20 cellular contexts compared by ENCODE assay signal in the genomic region with DNA sequence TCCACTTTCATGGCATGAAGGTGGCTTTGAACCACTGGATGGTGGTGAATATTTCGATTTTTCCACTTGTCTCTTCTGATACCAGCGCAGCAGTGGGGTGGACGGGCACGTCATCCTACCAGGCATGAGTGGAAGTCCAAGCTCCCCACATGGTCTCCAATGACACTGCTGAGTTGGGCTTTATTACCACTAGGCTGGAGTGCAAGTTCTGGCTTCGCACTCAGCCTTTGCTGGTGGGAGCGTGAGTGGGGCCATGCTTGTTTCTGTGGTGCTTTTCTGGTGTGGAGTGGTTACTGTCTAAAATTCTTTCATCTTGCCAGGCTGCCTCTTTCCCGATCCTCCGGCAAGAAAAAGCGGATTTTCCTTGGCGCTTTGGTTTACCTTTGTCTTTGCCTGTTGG.
DNase-seq lines count a peak whose midpoint lies in the region; ATAC-seq, FAIRE-seq and TF ChIP-seq lines count a peak whose summit lies in the region.
"Had no signal": no experiment of that assay in that cellular context is flagged by ENCODE, and none has a peak within 500 bp of the region (broad histone marks: within the 10 kb centered on the region; RNA-seq: fewer than 3 reads in every experiment).

No MANE protein-coding gene starts in this region.

- no peaks in the 10 kb centered on the region for H3K27me3 Mint-ChIP-seq in chondrocyte (ENCODE audit: low read depth)
- peaks cover 2% of the 10 kb centered on the region for H3K27me3 Mint-ChIP-seq in neural progenitor cell (ENCODE audit: insufficient read depth, low read depth)
- H3K27me3 Mint-ChIP-seq in type B pancreatic cell, result peaks cover 5% of the 10 kb centered on the region

- H3K27ac ChIP-seq in H1 (ENCODE audit: low read depth, low read length), result no peak overlapping the region
- H3K27ac ChIP-seq in neural progenitor cell, result no peak overlapping the region
- H3K27ac ChIP-seq in small intestine (ENCODE audit: low read depth in 1 of 2, low read length in 1 of 2), result no peak overlapping the region

- H3K4me1 Mint-ChIP-seq in chondrocyte (ENCODE audit: low read depth) (peaks cover 32% of the 10 kb centered on the region), neural progenitor cell (no peaks in the 10 kb centered on the region), type B pancreatic cell (ENCODE audit: unreplicated experiment) (no peaks in the 10 kb centered on the region)

- no peaks in the 10 kb centered on the region for H3F3A ChIP-seq in neural progenitor cell (ENCODE audit: low read depth)

- no peak overlapping the region for H2BK12ac ChIP-seq in H1 (ENCODE audit: low read depth, low read length)

- H3K9ac ChIP-seq in H1 (replicated peaks in 1 of 4; ENCODE audit: extremely low read depth in 1 of 4, low read depth in 3 of 4, low read length in 3 of 4) (no peak overlapping the region), neural progenitor cell (no peak overlapping the region)

- H3K4ac ChIP-seq in H1 (replicated peaks; ENCODE audit: insufficient read length, low read depth, low read length), result no peak overlapping the region

- no peak for TF ChIP-seq POLR2A in H1 (IDR thresholded peaks at IDR 0.05; ENCODE audit: control extremely low read depth in 1 of 2, low read depth in 2 of 2, low read length in 2 of 2)

- H4K8ac ChIP-seq in H1 (ENCODE audit: extremely low read depth, insufficient read depth, low read length), result no peak overlapping the region

- H3K36me3 Mint-ChIP-seq in chondrocyte (ENCODE audit: low read depth) (peaks cover 12% of the 10 kb centered on the region), neural progenitor cell (peaks cover 8% of the 10 kb centered on the region), type B pancreatic cell (peaks cover 8% of the 10 kb centered on the region)

- no peak for TF ChIP-seq EP300 in H1 (IDR thresholded peaks at IDR 0.05; ENCODE audit: borderline replicate concordance in 1 of 2, low read depth in 2 of 2, low read length in 2 of 2)

- H3K27me3 ChIP-seq in H1 (replicated peaks in 1 of 4; ENCODE audit: control insufficient read depth in 3 of 4, extremely low read depth in 1 of 4, insufficient read depth in 3 of 4, low read length in 3 of 4), result no peaks in the 10 kb centered on the region
- no peaks in the 10 kb centered on the region for H3K27me3 ChIP-seq in neural progenitor cell
- no peaks in the 10 kb centered on the region for H3K27me3 ChIP-seq in small intestine (ENCODE audit: control insufficient read depth in 2 of 2, insufficient read depth in 2 of 2, low read length in 2 of 2)

- DNase-seq in chondrocyte (ENCODE audit: low spot score) (no peak), H1 (ENCODE audit: low read depth in 1 of 2, low spot score in 2 of 2) (no peak), neural progenitor cell (ENCODE audit: low spot score) (no peak), type B pancreatic cell (ENCODE audit: extremely low spot score, unreplicated experiment) (peak; percentile 51), NOMO-1 treated with dmso at 0.1 percent for 144 hours (lab: John Stamatoyannopoulos, UW; ENCODE audit: unreplicated experiment) (no peak), small intestine (no peak), OCI-M2 (lab: John Stamatoyannopoulos, UW; ENCODE audit: unreplicated experiment) (no peak)
- DNase-seq: C1 segment of cervical spinal cord; Calu3; CD4-positive, alpha-beta memory T cell; COR-L47; DMS53; DMS79 treated with DMSO at 0.1 percent for 48 hours; GF-D8; GOT3; H7; HCEC 1CT had no signal

- no peaks in the 10 kb centered on the region for H3K79me1 ChIP-seq in H1 (ENCODE audit: low read depth, low read length)

- 0 out of 2 replicates have a peak overlapping the region, but pooled peaks have one; percentile 61 for H2BK15ac ChIP-seq in H1 (ENCODE audit: low read length)

- no peak overlapping the region for H3K14ac ChIP-seq in H1 (ENCODE audit: insufficient read length)

- no peak overlapping the region; the same call in 1 of the 2 replicates for H2AK5ac ChIP-seq in H1 (ENCODE audit: low read depth, low read length)

- no peak overlapping the region for H2BK5ac ChIP-seq in H1 (ENCODE audit: low read depth, low read length)

- H4K20me1 ChIP-seq in H1 (replicated peaks in 1 of 2; ENCODE audit: control insufficient read depth in 1 of 2, insufficient read depth in 2 of 2, low read length in 2 of 2), result peaks cover 0 to 7% of the 10 kb centered on the region in 2 experiments
- no peaks in the 10 kb centered on the region for H4K20me1 ChIP-seq in neural progenitor cell (ENCODE audit: low read depth)

- no peak for TF ChIP-seq RAD21 in H1 (IDR thresholded peaks at IDR 0.05 in 1 of 2, conservative IDR thresholded peaks at IDR 0.05 in 1 of 2; ENCODE audit: low read depth in 2 of 2, low read length in 2 of 2)

- no peak overlapping the region for H2BK20ac ChIP-seq in H1 (ENCODE audit: low read length)

- peaks cover 20% of the 10 kb centered on the region for H3K9me3 Mint-ChIP-seq in chondrocyte (ENCODE audit: low read depth)
- H3K9me3 Mint-ChIP-seq in neural progenitor cell, result peaks cover 24% of the 10 kb centered on the region
- H3K9me3 Mint-ChIP-seq in type B pancreatic cell, result peaks cover 9% of the 10 kb centered on the region

- H3K4me1 ChIP-seq in H1 (replicated peaks in 1 of 4; ENCODE audit: control insufficient read depth in 3 of 4, insufficient read depth in 4 of 4, low read length in 3 of 4), result 0 out of 7 replicates have a peak, but pooled peaks cover 0 to 2% (median 0%) of the 10 kb centered on the region in 4 experiments
- no peaks in the 10 kb centered on the region for H3K4me1 ChIP-seq in neural progenitor cell
- H3K4me1 ChIP-seq in small intestine (ENCODE audit: control insufficient read depth in 2 of 2, insufficient read depth in 1 of 2, low read depth in 1 of 2, low read length in 1 of 2), result no peaks in the 10 kb centered on the region

- TF ChIP-seq CTCF in chondrocyte (IDR thresholded peaks at IDR 0.05), result no peak
- TF ChIP-seq CTCF in H1 (IDR thresholded peaks at IDR 0.05; ENCODE audit: control extremely low read depth in 1 of 3, insufficient read depth in 1 of 3, low read depth in 1 of 3, low read length in 3 of 3), result no peak
- TF ChIP-seq CTCF in neural progenitor cell (IDR thresholded peaks at IDR 0.05), result no peak
- no peak for TF ChIP-seq CTCF in type B pancreatic cell (conservative IDR thresholded peaks at IDR 0.05)

- no peak overlapping the region for H3K18ac ChIP-seq in H1 (ENCODE audit: extremely low read depth, low read length)

- H2AFZ ChIP-seq in H1 (ENCODE audit: low read length) (no peak overlapping the region), neural progenitor cell (replicated peaks) (no peak overlapping the region)

- no peak overlapping the region for H3K23ac ChIP-seq in H1 (ENCODE audit: insufficient read length)

- peaks cover 6% of the 10 kb centered on the region for H3K23me2 ChIP-seq in H1 (ENCODE audit: low read depth, low read length)

- H3K4me3 Mint-ChIP-seq in chondrocyte (ENCODE audit: unreplicated experiment) (no peak overlapping the region), neural progenitor cell (no peak overlapping the region), type B pancreatic cell (no peak overlapping the region)
- H3K4me3 Mint-ChIP-seq: CD4-positive, alpha-beta memory T cell had no signal

- CTCF ChIA-PET in H1 (lab: Charles Lee; ENCODE audit: partially characterized antibody), result interaction anchor here (0.8 to 1.6 kb wide), 3 partner anchors 11 to 309 kb away, joined by 3 to 4 read pairs (median 3); no protein-coding TSS in a partner anchor

- H3K9me3 ChIP-seq in H1 (ENCODE audit: insufficient read depth in 2 of 2, low read depth in 1 of 2, low read length in 1 of 2) (peaks cover 0 to 3% of the 10 kb centered on the region in 2 experiments; a peak in 1 of 4 replicates), neural progenitor cell (ENCODE audit: low read depth) (no peaks in the 10 kb centered on the region), small intestine (ENCODE audit: control insufficient read depth, low read depth) (no peaks in the 10 kb centered on the region)

- no peaks in the 10 kb centered on the region for H3K36me3 ChIP-seq in H1 (ENCODE audit: control insufficient read depth in 2 of 4, insufficient read depth in 4 of 4, low read length in 3 of 4)
- no peaks in the 10 kb centered on the region for H3K36me3 ChIP-seq in neural progenitor cell
- H3K36me3 ChIP-seq in small intestine (ENCODE audit: control insufficient read depth in 2 of 2, insufficient read depth in 2 of 2, low read length in 2 of 2), result no peaks in the 10 kb centered on the region

- no peaks in the 10 kb centered on the region for H3K79me2 ChIP-seq in H1 (ENCODE audit: control insufficient read depth in 1 of 2, insufficient read depth in 2 of 2, low read length in 2 of 2)
- no peaks in the 10 kb centered on the region for H3K79me2 ChIP-seq in neural progenitor cell (ENCODE audit: low read depth)

- H3K27ac Mint-ChIP-seq in chondrocyte (ENCODE audit: unreplicated experiment) (peak overlapping the region; percentile 12), neural progenitor cell (peak overlapping the region; percentile 24), type B pancreatic cell (no peak overlapping the region)

- H3K4me2 ChIP-seq in H1 (ENCODE audit: insufficient read depth in 1 of 2, low read depth in 2 of 2, low read length in 2 of 2), result no peak overlapping the region
- H3K4me2 ChIP-seq in neural progenitor cell, result no peak overlapping the region

- no peak overlapping the region for H3K56ac ChIP-seq in H1 (replicated peaks; ENCODE audit: insufficient read length, low read depth, low read length)

- FAIRE-seq in H1 (lab: Jason Lieb, UNC), result no peak
- no peak for FAIRE-seq in small intestine (lab: Jason Lieb, UNC)
- FAIRE-seq: GM12891, GM18507 had no signal

- POLR2A ChIA-PET in H1 (lab: Charles Lee; ENCODE audit: partially characterized antibody), result no interaction called here

- 88% methylated on average over 10 of the region's 10 CpGs; no CpG with 5 or more reads in 1 of the 2 experiments for WGBS in H1 (ENCODE audit: extremely low coverage in 1 of 2, insufficient coverage in 1 of 2, insufficient read length in 1 of 2, insufficient replicate concordance in 2 of 2, low coverage in 1 of 2, low lambda C conversion rate in 2 of 2, missing lambda C conversion rate in 1 of 2), 2 experiments
- WGBS in small intestine, 3 donors, result 90 to 92% (median 92%) methylated on average over 10 of the region's 10 CpGs

- H4K91ac ChIP-seq in H1 (replicated peaks; ENCODE audit: insufficient read length, low read length), result no peak overlapping the region

- no peak overlapping the region for H3K4me3 ChIP-seq in H1 (ENCODE audit: extremely low read depth in 1 of 4, insufficient read depth in 2 of 4, low read depth in 3 of 4, low read length in 4 of 4)
- no peak overlapping the region for H3K4me3 ChIP-seq in neural progenitor cell
- no peak overlapping the region for H3K4me3 ChIP-seq in small intestine (ENCODE audit: low read depth in 1 of 2, low read length in 2 of 2)

- ATAC-seq in GM21825 (IDR thresholded peaks at IDR 0.05; ENCODE audit: unreplicated experiment), result no peak

- H2BK120ac ChIP-seq in H1 (replicated peaks; ENCODE audit: low read depth, low read length), result no peak overlapping the region

- no peak overlapping the region for H4K5ac ChIP-seq in H1 (ENCODE audit: insufficient read length, low read depth, low read length)

TF ChIP-seq in H1, 55 proteins besides CTCF, POLR2A, EP300 and RAD21 (continues in another document):
- no peak for TF ChIP-seq HDAC2 (IDR thresholded peaks at IDR 0.05; ENCODE audit: borderline replicate concordance in 1 of 2, low read depth in 2 of 2, low read length in 2 of 2)
